Comparison of ENCODE assay signal across 1 cellular context in the genomic region with DNA sequence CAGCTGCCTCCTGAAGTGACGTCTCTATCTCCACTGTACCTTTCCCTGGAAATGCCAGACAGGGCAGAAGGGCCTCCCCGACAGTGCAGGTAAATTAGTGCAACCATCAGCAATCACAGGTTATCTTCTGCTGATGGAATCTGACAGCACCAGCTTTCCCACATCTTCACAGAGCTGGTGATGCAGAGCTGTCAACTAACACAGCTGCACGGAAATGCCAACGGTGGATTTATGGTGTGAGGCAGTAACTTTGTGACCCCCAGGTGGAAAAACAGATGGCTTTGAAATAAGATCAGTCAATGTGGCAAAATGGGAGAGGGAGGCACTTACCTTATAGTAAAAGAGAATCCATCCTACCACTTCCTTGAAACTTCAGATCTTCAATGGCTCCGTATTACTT.
TF ChIP-seq lines count a peak whose summit lies in the region.

No MANE protein-coding gene starts in this region.

TF ChIP-seq in A549, 52 proteins besides CTCF, POLR2A, EP300 and RAD21 (continued from another document):
- TF ChIP-seq, protein P1, sequence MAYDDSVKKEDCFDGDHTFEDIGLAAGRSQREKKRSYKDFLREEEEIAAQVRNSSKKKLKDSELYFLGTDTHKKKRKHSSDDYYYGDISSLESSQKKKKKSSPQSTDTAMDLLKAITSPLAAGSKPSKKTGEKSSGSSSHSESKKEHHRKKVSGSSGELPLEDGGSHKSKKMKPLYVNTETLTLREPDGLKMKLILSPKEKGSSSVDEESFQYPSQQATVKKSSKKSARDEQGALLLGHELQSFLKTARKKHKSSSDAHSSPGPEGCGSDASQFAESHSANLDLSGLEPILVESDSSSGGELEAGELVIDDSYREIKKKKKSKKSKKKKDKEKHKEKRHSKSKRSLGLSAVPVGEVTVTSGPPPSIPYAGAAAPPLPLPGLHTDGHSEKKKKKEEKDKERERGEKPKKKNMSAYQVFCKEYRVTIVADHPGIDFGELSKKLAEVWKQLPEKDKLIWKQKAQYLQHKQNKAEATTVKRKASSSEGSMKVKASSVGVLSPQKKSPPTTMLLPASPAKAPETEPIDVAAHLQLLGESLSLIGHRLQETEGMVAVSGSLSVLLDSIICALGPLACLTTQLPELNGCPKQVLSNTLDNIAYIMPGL (CRISPR knock-in tag; IDR thresholded peaks at IDR 0.05; ENCODE audit: borderline replicate concordance), result no peak
- TF ChIP-seq, protein P2, sequence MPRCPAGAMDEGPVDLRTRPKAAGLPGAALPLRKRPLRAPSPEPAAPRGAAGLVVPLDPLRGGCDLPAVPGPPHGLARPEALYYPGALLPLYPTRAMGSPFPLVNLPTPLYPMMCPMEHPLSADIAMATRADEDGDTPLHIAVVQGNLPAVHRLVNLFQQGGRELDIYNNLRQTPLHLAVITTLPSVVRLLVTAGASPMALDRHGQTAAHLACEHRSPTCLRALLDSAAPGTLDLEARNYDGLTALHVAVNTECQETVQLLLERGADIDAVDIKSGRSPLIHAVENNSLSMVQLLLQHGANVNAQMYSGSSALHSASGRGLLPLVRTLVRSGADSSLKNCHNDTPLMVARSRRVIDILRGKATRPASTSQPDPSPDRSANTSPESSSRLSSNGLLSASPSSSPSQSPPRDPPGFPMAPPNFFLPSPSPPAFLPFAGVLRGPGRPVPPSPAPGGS (IDR thresholded peaks at IDR 0.05), result no peak
- no peak for TF ChIP-seq ZNF302 (CRISPR knock-in tag; IDR thresholded peaks at IDR 0.05)
- TF ChIP-seq, protein P3, sequence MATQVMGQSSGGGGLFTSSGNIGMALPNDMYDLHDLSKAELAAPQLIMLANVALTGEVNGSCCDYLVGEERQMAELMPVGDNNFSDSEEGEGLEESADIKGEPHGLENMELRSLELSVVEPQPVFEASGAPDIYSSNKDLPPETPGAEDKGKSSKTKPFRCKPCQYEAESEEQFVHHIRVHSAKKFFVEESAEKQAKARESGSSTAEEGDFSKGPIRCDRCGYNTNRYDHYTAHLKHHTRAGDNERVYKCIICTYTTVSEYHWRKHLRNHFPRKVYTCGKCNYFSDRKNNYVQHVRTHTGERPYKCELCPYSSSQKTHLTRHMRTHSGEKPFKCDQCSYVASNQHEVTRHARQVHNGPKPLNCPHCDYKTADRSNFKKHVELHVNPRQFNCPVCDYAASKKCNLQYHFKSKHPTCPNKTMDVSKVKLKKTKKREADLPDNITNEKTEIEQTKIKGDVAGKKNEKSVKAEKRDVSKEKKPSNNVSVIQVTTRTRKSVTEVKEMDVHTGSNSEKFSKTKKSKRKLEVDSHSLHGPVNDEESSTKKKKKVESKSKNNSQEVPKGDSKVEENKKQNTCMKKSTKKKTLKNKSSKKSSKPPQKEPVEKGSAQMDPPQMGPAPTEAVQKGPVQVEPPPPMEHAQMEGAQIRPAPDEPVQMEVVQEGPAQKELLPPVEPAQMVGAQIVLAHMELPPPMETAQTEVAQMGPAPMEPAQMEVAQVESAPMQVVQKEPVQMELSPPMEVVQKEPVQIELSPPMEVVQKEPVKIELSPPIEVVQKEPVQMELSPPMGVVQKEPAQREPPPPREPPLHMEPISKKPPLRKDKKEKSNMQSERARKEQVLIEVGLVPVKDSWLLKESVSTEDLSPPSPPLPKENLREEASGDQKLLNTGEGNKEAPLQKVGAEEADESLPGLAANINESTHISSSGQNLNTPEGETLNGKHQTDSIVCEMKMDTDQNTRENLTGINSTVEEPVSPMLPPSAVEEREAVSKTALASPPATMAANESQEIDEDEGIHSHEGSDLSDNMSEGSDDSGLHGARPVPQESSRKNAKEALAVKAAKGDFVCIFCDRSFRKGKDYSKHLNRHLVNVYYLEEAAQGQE (IDR thresholded peaks at IDR 0.05), result no peak
- TF ChIP-seq HOXB5 (CRISPR knock-in tag; IDR thresholded peaks at IDR 0.05), result no peak
